ENCODE assay signal across 1 cellular context in the genomic region with DNA sequence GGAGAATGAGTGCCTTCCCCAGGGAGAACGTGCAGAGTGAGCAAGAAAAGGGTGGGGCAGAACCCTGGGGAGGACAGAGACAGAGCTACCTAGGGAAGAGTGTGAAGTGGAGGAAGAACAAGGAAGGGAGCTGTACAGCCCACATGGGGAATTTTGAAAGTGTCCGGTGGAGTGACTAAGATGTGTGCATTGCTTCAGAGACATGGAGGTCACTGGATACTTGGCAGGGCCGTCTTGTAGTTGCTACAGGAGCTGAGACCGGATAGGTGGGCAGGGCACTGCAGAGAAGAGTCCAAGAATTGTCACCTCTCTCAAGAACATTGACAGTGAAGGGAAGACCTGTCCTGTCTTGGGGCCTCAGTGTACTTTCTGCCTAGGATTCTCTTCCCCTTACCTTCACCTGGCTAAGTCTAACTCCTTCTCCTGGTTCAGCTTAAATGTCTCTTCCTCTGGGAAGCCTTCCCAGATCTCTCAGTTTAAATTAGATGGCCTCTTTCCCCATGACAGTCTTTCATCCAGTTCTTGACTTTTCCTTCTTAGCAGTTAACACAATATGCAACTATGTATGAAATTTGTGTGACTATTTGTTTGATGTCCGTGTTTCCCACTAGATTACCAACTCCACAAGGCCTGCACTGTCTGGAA.
TF ChIP-seq lines count a peak whose summit lies in the region.

No MANE protein-coding gene starts in this region.

TF ChIP-seq in IMR-90, 13 proteins besides CTCF, POLR2A, EP300 and RAD21 (continued from another document):
- no peak for TF ChIP-seq RFX5 (IDR thresholded peaks at IDR 0.05; ENCODE audit: low read depth, low read length)
TF ChIP-seq in IMR-90: peak in this region for 1.
